20 cellular contexts compared by ENCODE assay signal in the genomic region with DNA sequence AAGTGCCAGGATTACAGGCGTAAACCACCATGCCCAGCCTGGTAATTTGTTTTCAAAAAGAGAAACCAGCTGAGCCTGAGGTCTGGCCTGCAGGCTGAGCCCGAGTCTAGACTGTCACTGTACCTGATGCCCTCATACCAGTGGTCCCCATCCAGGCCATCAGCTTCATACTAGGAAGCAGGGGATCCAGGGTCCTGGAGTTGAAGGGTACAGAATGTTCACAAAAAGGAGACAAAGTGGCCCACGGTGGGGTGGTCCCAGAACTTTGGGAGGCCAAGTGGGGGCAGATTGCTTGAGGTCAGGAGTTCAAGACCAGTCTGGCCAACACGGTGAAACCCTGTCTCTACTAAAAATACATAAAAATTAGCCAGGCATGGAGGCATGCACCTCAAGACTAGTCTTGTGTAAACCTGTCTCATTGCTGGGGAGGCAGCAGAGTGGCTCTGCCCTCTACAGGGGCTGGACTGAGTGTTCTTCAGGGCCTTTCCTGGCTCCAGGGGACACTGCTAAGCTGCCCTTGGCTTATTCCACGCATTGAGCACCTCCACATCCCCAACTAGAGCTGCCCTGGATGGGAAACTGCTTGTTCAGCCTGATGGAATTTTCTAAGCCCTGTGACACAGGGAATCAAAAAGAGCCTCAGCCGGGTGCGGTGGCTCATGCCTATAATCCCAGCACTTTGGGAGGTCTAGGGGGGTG. TPM values are rescaled to one million over a fixed set of nuclear protein-coding genes. Genes with fewer than 3 reads are reported as not detected.
"Had no signal": no experiment of that assay in that cellular context is flagged by ENCODE, and none has a peak within 500 bp of the region (broad histone marks: within the 10 kb centered on the region; RNA-seq: fewer than 3 reads in every experiment).

No MANE protein-coding gene starts in this region.

- H3K9me3 ChIP-seq: tibial nerve had no signal

- H3K4me1 ChIP-seq: foreskin keratinocyte, tibial nerve had no signal

- H3K27me3 ChIP-seq: cardiac muscle cell, tibial nerve had no signal

- H3K4me3 ChIP-seq: cardiac muscle cell, tibial nerve had no signal

- DNase-seq: activated CD4-positive, alpha-beta T cell treated with anti-CD3 and anti-CD28 coated beads, Interleukin-2, amount 10 ng/mL, durations not matched to agents 24 days and 14 days; activated T-cell treated with anti-CD3 and anti-CD28 coated beads, Interleukin-2, amount 50 U/mL, for 72 hours; amygdala; foreskin keratinocyte; hippocampal formation; mesenchymal stem cell; naive thymus-derived CD4-positive, alpha-beta T cell; stimulated activated naive B cell treated with anti-CD40 and anti-IgM and Interleukin-4, amounts not matched to agents 10 μg/mL and 1 μg/mL and 100 μg/mL, for 72 hours had no signal

- H3K36me3 Mint-ChIP-seq: activated naive CD4-positive, alpha-beta T cell treated with anti-CD3 and anti-CD28 coated beads, Interleukin-2, amount 50 U/mL, for 72 hours; stimulated activated naive B cell treated with anti-CD40 and anti-IgM and Interleukin-4, amounts not matched to agents 10 μg/mL and 1 μg/mL and 100 μg/mL, for 72 hours had no signal

- H3K27ac ChIP-seq: cardiac muscle cell, foreskin keratinocyte, tibial nerve had no signal

- H3K27ac Mint-ChIP-seq: activated B cell treated with CpG ODN at 0.5 μM for 24 hours; activated CD4-positive, alpha-beta T cell treated with anti-CD3 and anti-CD28 coated beads, Interleukin-2, amount 10 ng/mL, durations not matched to agents 24 days and 14 days; activated naive CD4-positive, alpha-beta T cell treated with anti-CD3 and anti-CD28 coated beads, Interleukin-2, amount 50 U/mL, for 72 hours; activated T-cell treated with anti-CD3 and anti-CD28 coated beads, Interleukin-2, amount 50 U/mL, for 72 hours; naive thymus-derived CD4-positive, alpha-beta T cell; stimulated activated naive B cell treated with anti-CD40 and anti-IgM and Interleukin-4, amounts not matched to agents 10 μg/mL and 1 μg/mL and 100 μg/mL, for 72 hours had no signal

- ATAC-seq: activated naive CD4-positive, alpha-beta T cell treated with anti-CD3 and anti-CD28 coated beads, Interleukin-2, amount 50 U/mL, for 72 hours; activated T-cell treated with anti-CD3 and anti-CD28 coated beads, Interleukin-2, amount 50 U/mL, for 72 hours; foreskin keratinocyte; naive thymus-derived CD4-positive, alpha-beta T cell; Right ventricle myocardium inferior; stimulated activated naive B cell treated with anti-CD40 and anti-IgM and Interleukin-4, amounts not matched to agents 10 μg/mL and 1 μg/mL and 100 μg/mL, for 72 hours had no signal

- H3K4me1 Mint-ChIP-seq: activated CD4-positive, alpha-beta T cell treated with anti-CD3 and anti-CD28 coated beads, Interleukin-2, amount 10 ng/mL, durations not matched to agents 24 days and 14 days; naive thymus-derived CD4-positive, alpha-beta T cell had no signal

- H3K27me3 Mint-ChIP-seq: activated CD4-positive, alpha-beta T cell treated with anti-CD3 and anti-CD28 coated beads, Interleukin-2, amount 10 ng/mL, durations not matched to agents 24 days and 14 days had no signal

- H3K4me3 Mint-ChIP-seq: activated B cell treated with CpG ODN at 0.5 μM for 24 hours; activated CD4-positive, alpha-beta T cell treated with anti-CD3 and anti-CD28 coated beads, Interleukin-2, amount 10 ng/mL, durations not matched to agents 24 days and 14 days; activated T-cell treated with anti-CD3 and anti-CD28 coated beads, Interleukin-2, amount 50 U/mL, for 72 hours; naive thymus-derived CD4-positive, alpha-beta T cell; stimulated activated naive B cell treated with anti-CD40 and anti-IgM and Interleukin-4, amounts not matched to agents 10 μg/mL and 1 μg/mL and 100 μg/mL, for 72 hours had no signal

- H3K9me3 Mint-ChIP-seq: activated B cell treated with CpG ODN at 0.5 μM for 24 hours; activated CD4-positive, alpha-beta T cell treated with anti-CD3 and anti-CD28 coated beads, Interleukin-2, amount 10 ng/mL, durations not matched to agents 24 days and 14 days; activated naive CD4-positive, alpha-beta T cell treated with anti-CD3 and anti-CD28 coated beads, Interleukin-2, amount 50 U/mL, for 72 hours; activated T-cell treated with anti-CD3 and anti-CD28 coated beads, Interleukin-2, amount 50 U/mL, for 72 hours; naive thymus-derived CD4-positive, alpha-beta T cell; stimulated activated naive B cell treated with anti-CD40 and anti-IgM and Interleukin-4, amounts not matched to agents 10 μg/mL and 1 μg/mL and 100 μg/mL, for 72 hours had no signal

- H3K36me3 ChIP-seq: cardiac muscle cell, tibial nerve had no signal

RNA-seq across cellular contexts. Expression of a gene that starts 7.9 kb away (rescaled TPM):
- total RNA-seq: activated B cell treated with CpG ODN at 0.5 μM for 24 hours; activated CD4-positive, alpha-beta T cell treated with anti-CD3 and anti-CD28 coated beads, Interleukin-2, amount 10 ng/mL, durations not matched to agents 24 days and 14 days; activated naive CD4-positive, alpha-beta T cell treated with anti-CD3 and anti-CD28 coated beads, Interleukin-2, amount 50 U/mL, for 72 hours; activated T-cell treated with anti-CD3 and anti-CD28 coated beads, Interleukin-2, amount 50 U/mL, for 72 hours; epithelial cell of proximal tubule; fibroblast of lung; foreskin keratinocyte; naive thymus-derived CD4-positive, alpha-beta T cell; renal cortical epithelial cell; T-helper 2 cell treated with Interferon-gamma antibody and Interleukin-4, amounts not matched to agents 100 ng/mL and 5 ng/mL, for 36 hours had no signal

RNA-seq across cellular contexts. Expression of a gene that starts 25.1 kb away (rescaled TPM):
- total RNA-seq: activated B cell treated with CpG ODN at 0.5 μM for 24 hours; activated CD4-positive, alpha-beta T cell treated with anti-CD3 and anti-CD28 coated beads, Interleukin-2, amount 10 ng/mL, durations not matched to agents 24 days and 14 days; activated naive CD4-positive, alpha-beta T cell treated with anti-CD3 and anti-CD28 coated beads, Interleukin-2, amount 50 U/mL, for 72 hours; activated T-cell treated with anti-CD3 and anti-CD28 coated beads, Interleukin-2, amount 50 U/mL, for 72 hours; epithelial cell of proximal tubule; fibroblast of lung; foreskin keratinocyte; liver; mucosa of gallbladder; naive thymus-derived CD4-positive, alpha-beta T cell; renal cortical epithelial cell; Right ventricle myocardium inferior; subcutaneous adipose tissue; T-helper 2 cell treated with Interferon-gamma antibody and Interleukin-4, amounts not matched to agents 100 ng/mL and 5 ng/mL, for 36 hours had no signal
